21 cellular contexts compared by ENCODE assay signal in genomic region chr6:149940673-149940984, GRCh38. TPM values are rescaled to one million over a fixed set of nuclear protein-coding genes. Genes with fewer than 3 reads are reported as not detected.
DNase-seq lines count a peak whose midpoint lies in the region; ATAC-seq, FAIRE-seq and TF ChIP-seq lines count a peak whose summit lies in the region.
"Had no signal": no experiment of that assay in that cellular context is flagged by ENCODE, and none has a peak within 500 bp of the region (broad histone marks: within the 10 kb centered on the region; RNA-seq: fewer than 3 reads in every experiment).

No MANE protein-coding gene starts in this region.

- H3K27me3 ChIP-seq in H1 (replicated peaks in 1 of 4; ENCODE audit: control insufficient read depth in 3 of 4, extremely low read depth in 1 of 4, insufficient read depth in 3 of 4, low read length in 3 of 4) (peaks cover 62 to 86% (median 79%) of the 10 kb centered on the region in 4 experiments), neuronal stem cell (ENCODE audit: control insufficient read depth in 3 of 3, insufficient read depth in 3 of 3, low read depth in 1 of 3, low read length in 3 of 3) (peaks cover 32 to 77% (median 73%) of the 10 kb centered on the region in 3 experiments)

- TF ChIP-seq EP300 in H1 (IDR thresholded peaks at IDR 0.05; ENCODE audit: borderline replicate concordance in 1 of 2, low read depth in 2 of 2, low read length in 2 of 2), result no peak

- H3K4me1 ChIP-seq in H1 (replicated peaks in 1 of 4; ENCODE audit: control insufficient read depth in 3 of 4, insufficient read depth in 4 of 4, low read length in 3 of 4) (peaks cover 0 to 6% (median 3%) of the 10 kb centered on the region in 4 experiments; a peak in 5 of 7 replicates), neuronal stem cell (ENCODE audit: control insufficient read depth in 2 of 2, insufficient read depth in 1 of 2, low read depth in 1 of 2, low read length in 2 of 2) (peaks cover 3 to 5% of the 10 kb centered on the region in 2 donors)

- CTCF ChIA-PET in activated CD8-positive, alpha-beta memory T cell treated with anti-CD3 and anti-CD28 coated beads, Interleukin-2, amount 10 ng/mL, durations not matched to agents 7 days and 5 days (lab: Charles Lee), result interaction anchor here (1.4 to 2.2 kb wide), 3 partner anchors 66 to 130 kb away, joined by 6 to 7 read pairs (median 7); no protein-coding TSS in a partner anchor
- CTCF ChIA-PET in activated CD4-positive, alpha-beta memory T cell treated with anti-CD3 and anti-CD28 coated beads for 36 hours (lab: Charles Lee), result interaction anchor here (1.9 kb wide), 1 partner anchor 76 kb away, joined by 6 read pairs; no protein-coding TSS in a partner anchor
- CTCF ChIA-PET in H1 (lab: Charles Lee; ENCODE audit: partially characterized antibody), result interaction anchor here (1.2 to 1.9 kb wide), 5 partner anchors 11 to 76 kb away, joined by 3 to 10 read pairs (median 5); no protein-coding TSS in a partner anchor

- H3K4me3 ChIP-seq in H1 (ENCODE audit: extremely low read depth in 1 of 4, insufficient read depth in 2 of 4, low read depth in 3 of 4, low read length in 4 of 4) (no peak overlapping the region), neuronal stem cell (ENCODE audit: low read length in 2 of 2) (no peak overlapping the region)

- no peaks in the 10 kb centered on the region for H3K9me3 ChIP-seq in H1 (ENCODE audit: insufficient read depth in 2 of 2, low read depth in 1 of 2, low read length in 1 of 2)
- peaks cover 3 to 4% of the 10 kb centered on the region in 2 donors for H3K9me3 ChIP-seq in neuronal stem cell (replicated peaks in 1 of 2; ENCODE audit: control insufficient read depth in 2 of 2, insufficient read depth in 1 of 2, low read depth in 1 of 2, low read length in 2 of 2)
- H3K9me3 ChIP-seq: ascending aorta, pancreas, spleen had no signal

- no peak overlapping the region for H2BK5ac ChIP-seq in H1 (ENCODE audit: low read depth, low read length)
- H2BK5ac ChIP-seq in neuronal stem cell (ENCODE audit: low read length), result no peak overlapping the region

- H2BK20ac ChIP-seq in H1 (ENCODE audit: low read length), result no peak overlapping the region

- H3K27ac ChIP-seq in H1 (ENCODE audit: low read depth, low read length) (no peak overlapping the region), neuronal stem cell (replicated peaks; ENCODE audit: low read length) (no peak overlapping the region)
- H3K27ac ChIP-seq: ascending aorta, pancreas, spleen had no signal

- no peak overlapping the region for H3K27ac Mint-ChIP-seq in activated CD8-positive, alpha-beta memory T cell treated with anti-CD3 and anti-CD28 coated beads, Interleukin-2, amount 10 ng/mL, durations not matched to agents 7 days and 5 days
- H3K27ac Mint-ChIP-seq in activated CD4-positive, alpha-beta memory T cell treated with anti-CD3 and anti-CD28 coated beads for 36 hours, result no peak overlapping the region
- H3K27ac Mint-ChIP-seq: dendritic cell treated with granulocyte-macrophage colony-stimulating factor and Interleukin-4, amounts not matched to agents 40 ng/mL and 50 ng/mL, for 4 days had no signal

- H2BK12ac ChIP-seq in H1 (ENCODE audit: low read depth, low read length), result peak overlapping the region; percentile 77; the same call in 1 of the 2 replicates
- no peak overlapping the region for H2BK12ac ChIP-seq in neuronal stem cell (ENCODE audit: low read length)

- H4K5ac ChIP-seq in H1 (ENCODE audit: insufficient read length, low read depth, low read length), result no peak overlapping the region

- no peaks in the 10 kb centered on the region for H3K9me3 Mint-ChIP-seq in activated CD8-positive, alpha-beta memory T cell treated with anti-CD3 and anti-CD28 coated beads, Interleukin-2, amount 10 ng/mL, durations not matched to agents 7 days and 5 days (ENCODE audit: low read depth)
- no peaks in the 10 kb centered on the region for H3K9me3 Mint-ChIP-seq in activated CD4-positive, alpha-beta memory T cell treated with anti-CD3 and anti-CD28 coated beads for 36 hours
- H3K9me3 Mint-ChIP-seq: dendritic cell treated with granulocyte-macrophage colony-stimulating factor and Interleukin-4, amounts not matched to agents 40 ng/mL and 50 ng/mL, for 4 days had no signal

- H2BK120ac ChIP-seq in H1 (replicated peaks; ENCODE audit: low read depth, low read length) (no peak overlapping the region), neuronal stem cell (ENCODE audit: low read depth, low read length) (no peak overlapping the region)

- H3K27me3 Mint-ChIP-seq in activated CD8-positive, alpha-beta memory T cell treated with anti-CD3 and anti-CD28 coated beads, Interleukin-2, amount 10 ng/mL, durations not matched to agents 7 days and 5 days, result peaks cover 83% of the 10 kb centered on the region
- peaks cover 58% of the 10 kb centered on the region for H3K27me3 Mint-ChIP-seq in activated CD4-positive, alpha-beta memory T cell treated with anti-CD3 and anti-CD28 coated beads for 36 hours

- POLR2A ChIA-PET in activated CD4-positive, alpha-beta memory T cell treated with anti-CD3 and anti-CD28 coated beads for 36 hours (lab: Charles Lee), result interaction anchor here (1.0 kb wide), 1 partner anchor 204 kb away, joined by 3 read pairs; no protein-coding TSS in a partner anchor
- POLR2A ChIA-PET in H1 (lab: Charles Lee; ENCODE audit: partially characterized antibody), result interaction anchor here (0.6 to 1.5 kb wide), 2 partner anchors 50 to 295 kb away, joined by 3 to 4 read pairs; no protein-coding TSS in a partner anchor

- H2AFZ ChIP-seq in H1 (ENCODE audit: low read length) (no peak overlapping the region), neuronal stem cell (ENCODE audit: low read length) (no peak overlapping the region)

- FAIRE-seq in H1 (lab: Jason Lieb, UNC), result no peak
- FAIRE-seq: G401.6, GM12891, pancreas had no signal

- peaks cover 0 to 4% (median 0%) of the 10 kb centered on the region in 4 experiments; a peak in 1 of 8 replicates for H3K36me3 ChIP-seq in H1 (ENCODE audit: control insufficient read depth in 2 of 4, insufficient read depth in 4 of 4, low read length in 3 of 4)
- H3K36me3 ChIP-seq in neuronal stem cell (replicated peaks in 1 of 2; ENCODE audit: control insufficient read depth in 2 of 2, insufficient read depth in 2 of 2, low read length in 2 of 2), result no peaks in the 10 kb centered on the region
- H3K36me3 ChIP-seq: ascending aorta, pancreas, spleen had no signal

- no peak for ATAC-seq in activated CD8-positive, alpha-beta memory T cell treated with anti-CD3 and anti-CD28 coated beads, Interleukin-2, amount 10 ng/mL, durations not matched to agents 7 days and 5 days
- no peak for ATAC-seq in GM18873 (IDR thresholded peaks at IDR 0.05; ENCODE audit: low FRiP score, unreplicated experiment)
- ATAC-seq: esophagus mucosa had no signal

- H3K14ac ChIP-seq in H1 (ENCODE audit: insufficient read length) (no peak overlapping the region), neuronal stem cell (ENCODE audit: low read length) (no peak overlapping the region)

- peaks cover 6 to 9% of the 10 kb centered on the region in 2 experiments for H4K20me1 ChIP-seq in H1 (replicated peaks in 1 of 2; ENCODE audit: control insufficient read depth in 1 of 2, insufficient read depth in 2 of 2, low read length in 2 of 2)

- H3K36me3 Mint-ChIP-seq in activated CD8-positive, alpha-beta memory T cell treated with anti-CD3 and anti-CD28 coated beads, Interleukin-2, amount 10 ng/mL, durations not matched to agents 7 days and 5 days, result no peaks in the 10 kb centered on the region
- no peaks in the 10 kb centered on the region for H3K36me3 Mint-ChIP-seq in activated CD4-positive, alpha-beta memory T cell treated with anti-CD3 and anti-CD28 coated beads for 36 hours

- H3K4me1 Mint-ChIP-seq in activated CD8-positive, alpha-beta memory T cell treated with anti-CD3 and anti-CD28 coated beads, Interleukin-2, amount 10 ng/mL, durations not matched to agents 7 days and 5 days, result peaks cover 38% of the 10 kb centered on the region
- peaks cover 37% of the 10 kb centered on the region for H3K4me1 Mint-ChIP-seq in activated CD4-positive, alpha-beta memory T cell treated with anti-CD3 and anti-CD28 coated beads for 36 hours (ENCODE audit: low read depth)

- H3K79me1 ChIP-seq in H1 (ENCODE audit: low read depth, low read length) (no peaks in the 10 kb centered on the region), neuronal stem cell (ENCODE audit: low read depth, low read length) (no peaks in the 10 kb centered on the region)

- intact Hi-C loops in activated CD4-positive, alpha-beta memory T cell treated with anti-CD3 and anti-CD28 coated beads for 36 hours (cut with micrococcal nuclease), result loop anchor here (5.0 kb wide), 1 partner anchor 457 kb away; no protein-coding TSS in a partner anchor

- no peak overlapping the region for H3K18ac ChIP-seq in H1 (ENCODE audit: extremely low read depth, low read length)
- H3K18ac ChIP-seq in neuronal stem cell (ENCODE audit: low read length), result no peak overlapping the region

- H3K56ac ChIP-seq in H1 (replicated peaks; ENCODE audit: insufficient read length, low read depth, low read length), result no peak overlapping the region

- TF ChIP-seq POLR2A in H1 (IDR thresholded peaks at IDR 0.05; ENCODE audit: control extremely low read depth in 1 of 2, low read depth in 2 of 2, low read length in 2 of 2), result no peak

- H4K8ac ChIP-seq in H1 (ENCODE audit: extremely low read depth, insufficient read depth, low read length) (no peak overlapping the region), neuronal stem cell (ENCODE audit: low read depth, low read length) (peak overlapping the region; percentile 17)

- WGBS in H1 (ENCODE audit: extremely low coverage in 1 of 2, insufficient coverage in 1 of 2, insufficient read length in 1 of 2, insufficient replicate concordance in 2 of 2, low coverage in 1 of 2, low lambda C conversion rate in 2 of 2, missing lambda C conversion rate in 1 of 2), 2 experiments, result 21% methylated on average over 6 of the region's 6 CpGs; no CpG with 5 or more reads in 1 of the 2 experiments
- no CpG with 5 or more reads among the region's 6 CpGs for WGBS in neuronal stem cell (ENCODE audit: extremely low coverage in 2 of 2, insufficient read length in 2 of 2, insufficient replicate concordance in 1 of 2), 2 donors

- H3K9ac ChIP-seq in H1 (replicated peaks in 1 of 4; ENCODE audit: extremely low read depth in 1 of 4, low read depth in 3 of 4, low read length in 3 of 4), result no peak overlapping the region
- H3K9ac ChIP-seq in neuronal stem cell (ENCODE audit: low read depth, low read length, poor library complexity), result peak overlapping the region; percentile 12

- H3K23ac ChIP-seq in H1 (ENCODE audit: insufficient read length), result no peak overlapping the region
- H3K23ac ChIP-seq in neuronal stem cell (ENCODE audit: low read depth, low read length, poor library complexity), result no peak overlapping the region

- H2AK5ac ChIP-seq in H1 (ENCODE audit: low read depth, low read length) (peak overlapping the region; percentile 56; the same call in 1 of the 2 replicates), neuronal stem cell (ENCODE audit: low read depth, low read length) (peak overlapping the region; percentile 43)

- H3K79me2 ChIP-seq in H1 (ENCODE audit: control insufficient read depth in 1 of 2, insufficient read depth in 2 of 2, low read length in 2 of 2), result no peaks in the 10 kb centered on the region

- TF ChIP-seq CTCF in H1 (IDR thresholded peaks at IDR 0.05; ENCODE audit: control extremely low read depth in 1 of 3, insufficient read depth in 1 of 3, low read depth in 1 of 3, low read length in 3 of 3), result no peak

- H4K91ac ChIP-seq in H1 (replicated peaks; ENCODE audit: insufficient read length, low read length), result no peak overlapping the region
- H4K91ac ChIP-seq in neuronal stem cell (ENCODE audit: low read depth, low read length, poor library complexity), result no peak overlapping the region

- H3K4me2 ChIP-seq in H1 (ENCODE audit: insufficient read depth in 1 of 2, low read depth in 2 of 2, low read length in 2 of 2) (no peak overlapping the region; a peak in 1 of 4 replicates), neuronal stem cell (ENCODE audit: insufficient read depth, low read length, poor library complexity, severe bottlenecking) (no peak overlapping the region)

- peaks cover 13% of the 10 kb centered on the region; the same call in 1 of the 2 replicates for H3K23me2 ChIP-seq in H1 (ENCODE audit: low read depth, low read length)

- no peak for TF ChIP-seq RAD21 in H1 (IDR thresholded peaks at IDR 0.05 in 1 of 2, conservative IDR thresholded peaks at IDR 0.05 in 1 of 2; ENCODE audit: low read depth in 2 of 2, low read length in 2 of 2)

- peak overlapping the region; percentile 5 for H3K4me3 Mint-ChIP-seq in activated CD8-positive, alpha-beta memory T cell treated with anti-CD3 and anti-CD28 coated beads, Interleukin-2, amount 10 ng/mL, durations not matched to agents 7 days and 5 days
- H3K4me3 Mint-ChIP-seq in activated CD4-positive, alpha-beta memory T cell treated with anti-CD3 and anti-CD28 coated beads for 36 hours, result peak overlapping the region; percentile 8

- H2BK15ac ChIP-seq in H1 (ENCODE audit: low read length), result no peak overlapping the region
- H2BK15ac ChIP-seq in neuronal stem cell (ENCODE audit: low read length), result no peak overlapping the region

- DNase-seq in activated CD8-positive, alpha-beta memory T cell treated with anti-CD3 and anti-CD28 coated beads, Interleukin-2, amount 10 ng/mL, durations not matched to agents 7 days and 5 days, result peak; percentile 38
- DNase-seq in activated CD8-positive, alpha-beta memory T cell treated with anti-CD3 and anti-CD28 coated beads for 24 hours, result no peak
- DNase-seq in activated CD4-positive, alpha-beta memory T cell treated with anti-CD3 and anti-CD28 coated beads for 36 hours, result peak; percentile 8
- DNase-seq in H1 (ENCODE audit: low read depth in 1 of 2, low spot score in 2 of 2) (no peak), neuronal stem cell (ENCODE audit: low spot score) (no peak), NCI-H2107 treated with DMSO at 0.1 percent for 48 hours (lab: John Stamatoyannopoulos, UW; ENCODE audit: unreplicated experiment) (no peak), SHP77 (lab: John Stamatoyannopoulos, UW) (no peak)
- DNase-seq: NCI-H1694; OCI-M1; spleen; stimulated activated naive CD4-positive, alpha-beta T cell treated with Interleukin-2 at 50 U/mL for 16 hours; trophoblast cell had no signal

- no peak overlapping the region for H3K4ac ChIP-seq in H1 (replicated peaks; ENCODE audit: insufficient read length, low read depth, low read length)
- H3K4ac ChIP-seq in neuronal stem cell (ENCODE audit: low read length), result no peak overlapping the region

RNA-seq across cellular contexts. Expression of gene ULBP2, which starts 1.2 kb away (rescaled TPM):
- total RNA-seq in activated CD8-positive, alpha-beta memory T cell treated with anti-CD3 and anti-CD28 coated beads, Interleukin-2, amount 10 ng/mL, durations not matched to agents 7 days and 5 days, result under 1 TPM; 0.80 to 0.99 TPM
- total RNA-seq in activated CD4-positive, alpha-beta memory T cell treated with anti-CD3 and anti-CD28 coated beads for 36 hours, result 1 to 10 TPM in 1 of 2 experiments, under 1 TPM in 1; 0.90 to 1.2 TPM
- total RNA-seq in H1 (2021; fragmentation: NEBNext Ultra II Directional; extraction: Animal tissue kit (Norgen Biotek cat#: 25700)), result not detected in 2 replicates
- 0.05 TPM in 1 of 2 replicates, not detected in the other for polyA plus RNA-seq in H1 (2011; rRNA removed)
- not detected for polyA plus RNA-seq in H1 (2011; cell fraction: cytosol; rRNA removed)
- polyA plus RNA-seq in H1 (2011; cell fraction: nucleus; rRNA removed), result not detected
- not detected in 4 replicates for polyA plus RNA-seq in H1 (2012, experiment 1 of 2)
- polyA plus RNA-seq in H1 (2012, experiment 2 of 2), result not detected
- 0.04 TPM for polyA plus RNA-seq in H1 (2013, experiment 1 of 2)
- 0.04 TPM for polyA plus RNA-seq in H1 (2013, experiment 2 of 2)
- polyA minus RNA-seq in H1 (2011; rRNA and poly(A)+ RNA removed), result not detected in 2 replicates
- polyA minus RNA-seq in H1 (2011; cell fraction: cytosol; rRNA and poly(A)+ RNA removed), result not detected
- not detected for polyA minus RNA-seq in H1 (2011; cell fraction: nucleus; rRNA and poly(A)+ RNA removed)
- not detected for polyA plus RNA-seq in neuronal stem cell (2013, experiment 1 of 2)
- 0.03 TPM for polyA plus RNA-seq in neuronal stem cell (2013, experiment 2 of 2)
- total RNA-seq: ascending aorta, spleen had no signal

RNA-seq across cellular contexts. Expression of gene RAET1G, which starts 17.7 kb away (rescaled TPM):
- not detected for total RNA-seq in activated CD8-positive, alpha-beta memory T cell treated with anti-CD3 and anti-CD28 coated beads, Interleukin-2, amount 10 ng/mL, durations not matched to agents 7 days and 5 days
- total RNA-seq in activated CD4-positive, alpha-beta memory T cell treated with anti-CD3 and anti-CD28 coated beads for 36 hours, result not detected
- not detected in 2 replicates for total RNA-seq in H1 (2021; fragmentation: NEBNext Ultra II Directional; extraction: Animal tissue kit (Norgen Biotek cat#: 25700))
- polyA plus RNA-seq in H1 (2011; rRNA removed), result 0.08 and 0.16 TPM in 2 replicates
- not detected for polyA plus RNA-seq in H1 (2011; cell fraction: cytosol; rRNA removed)
- polyA plus RNA-seq in H1 (2011; cell fraction: nucleus; rRNA removed), result not detected
- polyA plus RNA-seq in H1 (2012, experiment 1 of 2), result 0.23 to 0.31 TPM in 2 of 4 replicates, not detected in the others
- polyA plus RNA-seq in H1 (2012, experiment 2 of 2), result not detected
- 0.08 TPM for polyA plus RNA-seq in H1 (2013, experiment 1 of 2)
- 0.09 TPM for polyA plus RNA-seq in H1 (2013, experiment 2 of 2)
- polyA minus RNA-seq in H1 (2011; rRNA and poly(A)+ RNA removed), result not detected in 2 replicates
- polyA minus RNA-seq in H1 (2011; cell fraction: cytosol; rRNA and poly(A)+ RNA removed), result not detected
- not detected for polyA minus RNA-seq in H1 (2011; cell fraction: nucleus; rRNA and poly(A)+ RNA removed)
- polyA plus RNA-seq in neuronal stem cell (2013, experiment 1 of 2), result 0.04 TPM
- not detected for polyA plus RNA-seq in neuronal stem cell (2013, experiment 2 of 2)
- total RNA-seq: ascending aorta, H4, kidney epithelial cell had no signal

RNA-seq across cellular contexts. Expression of gene ULBP1, which starts 23.1 kb away (rescaled TPM):
- total RNA-seq in activated CD8-positive, alpha-beta memory T cell treated with anti-CD3 and anti-CD28 coated beads, Interleukin-2, amount 10 ng/mL, durations not matched to agents 7 days and 5 days, result 1 to 10 TPM in 1 of 2 experiments, under 1 TPM in 1; 0.82 to 1.2 TPM
- 1 to 10 TPM; 1.8 to 2.2 TPM for total RNA-seq in activated CD4-positive, alpha-beta memory T cell treated with anti-CD3 and anti-CD28 coated beads for 36 hours
- total RNA-seq in H1 (2021; fragmentation: NEBNext Ultra II Directional; extraction: Animal tissue kit (Norgen Biotek cat#: 25700)), result 0.42 and 0.60 TPM in 2 replicates
- 0.32 and 0.42 TPM in 2 replicates for polyA plus RNA-seq in H1 (2011; rRNA removed)
- 0.52 TPM for polyA plus RNA-seq in H1 (2011; cell fraction: cytosol; rRNA removed)
- 1.1 TPM for polyA plus RNA-seq in H1 (2011; cell fraction: nucleus; rRNA removed)
- polyA plus RNA-seq in H1 (2012, experiment 1 of 2), result 0.43 to 0.70 TPM (median 0.55 TPM) in 4 replicates
- 0.04 TPM for polyA plus RNA-seq in H1 (2012, experiment 2 of 2)
- 1.1 TPM for polyA plus RNA-seq in H1 (2013, experiment 1 of 2)
- 0.92 TPM for polyA plus RNA-seq in H1 (2013, experiment 2 of 2)
- polyA minus RNA-seq in H1 (2011; rRNA and poly(A)+ RNA removed), result 0.24 and 0.60 TPM in 2 replicates
- polyA minus RNA-seq in H1 (2011; cell fraction: cytosol; rRNA and poly(A)+ RNA removed), result 0.59 TPM
- polyA minus RNA-seq in H1 (2011; cell fraction: nucleus; rRNA and poly(A)+ RNA removed), result 1.2 TPM
- 2.0 TPM for polyA plus RNA-seq in neuronal stem cell (2013, experiment 1 of 2)
- 2.1 TPM for polyA plus RNA-seq in neuronal stem cell (2013, experiment 2 of 2)

RNA-seq across cellular contexts. Expression of gene RAET1E, which starts 42.7 kb away (rescaled TPM):
- not detected for total RNA-seq in activated CD8-positive, alpha-beta memory T cell treated with anti-CD3 and anti-CD28 coated beads, Interleukin-2, amount 10 ng/mL, durations not matched to agents 7 days and 5 days
- total RNA-seq in activated CD4-positive, alpha-beta memory T cell treated with anti-CD3 and anti-CD28 coated beads for 36 hours, result not detected
- total RNA-seq in H1 (2021; fragmentation: NEBNext Ultra II Directional; extraction: Animal tissue kit (Norgen Biotek cat#: 25700)), result not detected in 2 replicates
- polyA plus RNA-seq in H1 (2011; rRNA removed), result not detected in 2 replicates
- polyA plus RNA-seq in H1 (2011; cell fraction: cytosol; rRNA removed), result not detected
- polyA plus RNA-seq in H1 (2011; cell fraction: nucleus; rRNA removed), result not detected
- not detected in 4 replicates for polyA plus RNA-seq in H1 (2012, experiment 1 of 2)
- not detected for polyA plus RNA-seq in H1 (2012, experiment 2 of 2)
- not detected for polyA plus RNA-seq in H1 (2013, experiment 1 of 2)
- not detected for polyA plus RNA-seq in H1 (2013, experiment 2 of 2)
- polyA minus RNA-seq in H1 (2011; rRNA and poly(A)+ RNA removed), result not detected in 2 replicates
- not detected for polyA minus RNA-seq in H1 (2011; cell fraction: cytosol; rRNA and poly(A)+ RNA removed)
- not detected for polyA minus RNA-seq in H1 (2011; cell fraction: nucleus; rRNA and poly(A)+ RNA removed)
- polyA plus RNA-seq in neuronal stem cell (2013, experiment 1 of 2), result not detected
- polyA plus RNA-seq in neuronal stem cell (2013, experiment 2 of 2), result not detected
- total RNA-seq: ascending aorta, H4, kidney epithelial cell had no signal
- polyA plus RNA-seq: pancreas had no signal

Comparison
In these comparisons a context has a peak if more than half of its experiments do, and no peak if none do; other contexts are left out.
1. DNase-seq: peak in activated CD8-positive, alpha-beta memory T cell treated with anti-CD3 and anti-CD28 coated beads, Interleukin-2, amount 10 ng/mL, durations not matched to agents 7 days and 5 days (single experiment) and activated CD4-positive, alpha-beta memory T cell treated with anti-CD3 and anti-CD28 coated beads for 36 hours (single experiment); none in activated CD8-positive, alpha-beta memory T cell treated with anti-CD3 and anti-CD28 coated beads for 24 hours (single experiment), H1 (0 of 2), neuronal stem cell (single experiment), NCI-H2107 treated with DMSO at 0.1 percent for 48 hours (single experiment) and SHP77 (0 of 2).